In the genomic region with DNA sequence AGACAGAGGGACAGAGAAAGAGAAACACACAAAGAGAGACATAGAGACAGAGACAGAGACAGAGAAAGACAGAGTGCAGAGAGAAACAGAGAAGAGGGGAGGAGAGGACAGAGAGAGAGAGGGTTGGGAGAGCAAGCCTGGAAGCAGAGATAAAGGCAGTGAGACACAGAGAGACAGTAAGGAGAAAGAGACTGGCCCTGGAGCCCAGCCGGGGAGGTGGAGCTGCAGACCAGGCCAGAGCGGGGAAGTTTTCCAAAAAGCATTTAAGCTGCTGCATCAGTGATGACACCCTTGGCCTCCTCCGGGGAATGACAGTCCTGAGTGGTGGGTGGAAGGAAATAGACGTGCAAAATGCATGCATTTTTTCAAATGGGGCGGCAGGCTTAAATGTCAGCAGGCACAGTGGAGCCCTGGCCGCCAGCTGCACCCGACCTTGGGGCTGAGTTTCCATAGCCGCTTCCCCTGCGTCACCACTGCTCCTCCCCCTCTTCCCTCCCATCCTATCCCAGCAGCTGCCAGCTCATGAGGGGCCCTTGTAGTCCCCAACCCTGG, we compare ENCODE assay signal across 14 cellular contexts.
DNase-seq lines count a peak whose midpoint lies in the region; ATAC-seq and TF ChIP-seq lines count a peak whose summit lies in the region.
"Had no signal": no experiment of that assay in that cellular context is flagged by ENCODE, and none has a peak within 500 bp of the region (broad histone marks: within the 10 kb centered on the region; RNA-seq: fewer than 3 reads in every experiment).

No MANE protein-coding gene starts in this region.

- H3K27me3 ChIP-seq in BLaER1 = no peaks in the 10 kb centered on the region

- peak overlapping the region; percentile 64 for H3K4me2 ChIP-seq in BLaER1

- peak overlapping the region; percentile 41 to 68 (median 66) for H3K4me3 Mint-ChIP-seq in nephron

- ATAC-seq in Right ventricle myocardium superior (ENCODE audit: poor library complexity) (peak; percentile 59), HG03095 (IDR thresholded peaks at IDR 0.05; ENCODE audit: unreplicated experiment) (no peak)

- H3K27ac Mint-ChIP-seq in nephron = peak overlapping the region; percentile 89 to 97 (median 94)

- TF ChIP-seq CTCF in nephron (IDR thresholded peaks at IDR 0.05; ENCODE audit: unreplicated experiment in 3 of 3) = no peak

- H3K27me3 Mint-ChIP-seq in nephron (ENCODE audit: low read depth) = peaks cover 11% of the 10 kb centered on the region

- intact Hi-C loops in Right ventricle myocardium superior (cut with DNase I) = no loop called here

- DNase-seq in NCI-H82 (lab: John Stamatoyannopoulos, UW) (peak; percentile 91), Right ventricle myocardium superior (peak; percentile 57), dermis blood vessel endothelial cell (no peak), EL (no peak), RKO (ENCODE audit: low spot score) (no peak)
- DNase-seq: activated effector memory CD4-positive, alpha-beta T cell treated with anti-CD3 and anti-CD28 coated beads, Interleukin-2, amount 50 U/mL, for 16 hours; hippocampal formation; midbrain; NCI-H2029; stimulated activated CD4-positive, alpha-beta T cell treated with anti-CD3 and anti-CD28 coated beads, Interleukin-4, amount 100 ng/mL, for 4 hours had no signal

- no peak overlapping the region for H3K4me3 ChIP-seq in BLaER1

- H3K36me3 ChIP-seq in BLaER1 = no peaks in the 10 kb centered on the region

- H3K9me3 ChIP-seq in BLaER1 = 0 out of 2 replicates have a peak, but pooled peaks cover 2% of the 10 kb centered on the region

- H3K27ac ChIP-seq in BLaER1 = no peak overlapping the region
- H3K27ac ChIP-seq: C4-2B had no signal

- no peaks in the 10 kb centered on the region for H4K20me1 ChIP-seq in BLaER1

- peaks cover 18% of the 10 kb centered on the region for H3K4me1 ChIP-seq in BLaER1

- peaks cover 39% of the 10 kb centered on the region for H3K4me1 Mint-ChIP-seq in nephron

- peaks cover 10% of the 10 kb centered on the region for H3K9me3 Mint-ChIP-seq in nephron

- H3K36me3 Mint-ChIP-seq in nephron (ENCODE audit: low read depth) = no peaks in the 10 kb centered on the region

- H3K9ac ChIP-seq in BLaER1 = no peak overlapping the region

Comparison
In these comparisons a context has a peak if more than half of its experiments do, and no peak if none do; other contexts are left out.
1. DNase-seq: peak in NCI-H82 (single experiment) and Right ventricle myocardium superior (single experiment); none in dermis blood vessel endothelial cell (single experiment), EL (single experiment) and RKO (single experiment).